20 cellular contexts compared by ENCODE assay signal in the genomic region with DNA sequence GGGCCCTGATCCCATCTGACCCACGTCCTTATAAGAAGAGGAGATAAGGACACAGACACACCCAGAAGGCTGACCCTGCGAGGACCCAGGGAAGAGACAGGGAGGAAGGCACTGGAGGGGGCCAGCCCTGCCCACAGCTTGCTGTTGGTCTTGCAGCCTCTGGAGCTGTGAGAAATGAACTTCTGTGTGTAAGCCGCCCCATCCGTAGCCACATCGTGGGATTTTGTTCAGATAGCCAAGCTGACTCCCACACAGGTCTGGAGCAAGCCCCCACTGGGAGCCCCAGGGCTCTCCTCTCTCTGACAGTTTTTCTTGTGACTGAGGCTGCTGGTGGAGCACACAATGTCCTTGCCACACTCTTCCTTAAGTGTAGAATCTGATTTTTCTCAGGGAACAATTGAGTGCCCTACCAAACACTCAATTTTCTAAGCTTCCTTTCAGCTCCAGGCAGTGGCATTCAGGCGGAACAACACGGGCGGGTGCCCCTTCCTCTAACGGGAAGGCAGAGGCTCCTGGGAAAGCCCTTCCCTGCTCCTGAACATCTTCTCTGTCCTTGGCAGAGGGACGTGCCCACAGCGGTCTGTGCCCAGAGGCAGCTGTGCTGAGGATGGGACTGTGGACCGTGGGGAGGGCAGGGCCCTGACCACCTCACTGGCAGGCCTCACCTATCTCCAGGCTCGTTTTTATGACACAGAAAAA.
DNase-seq lines count a peak whose midpoint lies in the region; ATAC-seq, FAIRE-seq and TF ChIP-seq lines count a peak whose summit lies in the region.
"Had no signal": no experiment of that assay in that cellular context is flagged by ENCODE, and none has a peak within 500 bp of the region (broad histone marks: within the 10 kb centered on the region; RNA-seq: fewer than 3 reads in every experiment).

No MANE protein-coding gene starts in this region.

- no peak for TF ChIP-seq CTCF in RWPE1 (conservative IDR thresholded peaks at IDR 0.05; ENCODE audit: low read depth)
- no peak for TF ChIP-seq CTCF in spleen (IDR thresholded peaks at IDR 0.05 in 8 of 11, conservative IDR thresholded peaks at IDR 0.05 in 3 of 11)
- no peak for TF ChIP-seq CTCF in lower leg skin (IDR thresholded peaks at IDR 0.05)

- intact Hi-C loops in spleen (cut with DNase I; ENCODE audit: low total_unique reads) (no loop called here), lower leg skin (cut with DNase I; ENCODE audit: low total_unique reads) (no loop called here)

- H3K27me3 ChIP-seq in BLaER1 (no peaks in the 10 kb centered on the region), spleen (replicated peaks in 1 of 7) (no peaks in the 10 kb centered on the region)
- H3K27me3 ChIP-seq: MG63 had no signal

- no peaks in the 10 kb centered on the region for H4K20me1 ChIP-seq in BLaER1

- 60 to 65% (median 64%) methylated on average over 13 of the region's 13 CpGs for WGBS in spleen, 5 donors
- 54 to 55% methylated on average over 13 of the region's 13 CpGs for WGBS in lower leg skin, 2 donors

- H3K9me3 ChIP-seq in BLaER1 (no peaks in the 10 kb centered on the region), spleen (no peaks in the 10 kb centered on the region)
- H3K9me3 ChIP-seq: MG63 had no signal

- H3K36me3 ChIP-seq in BLaER1 (no peaks in the 10 kb centered on the region), spleen (no peaks in the 10 kb centered on the region)
- H3K36me3 ChIP-seq: MG63 had no signal

- H3K4me1 ChIP-seq in BLaER1 = peaks cover 39% of the 10 kb centered on the region
- H3K4me1 ChIP-seq in spleen = no peaks in the 10 kb centered on the region

- H3K4me2 ChIP-seq in BLaER1 = peak overlapping the region; percentile 64
- H3K4me2 ChIP-seq: KMS-11 had no signal

- H3K4me3 ChIP-seq in BLaER1 (no peak overlapping the region), spleen (no peak overlapping the region), lower leg skin (ENCODE audit: low read depth, poor library complexity, severe bottlenecking) (no peak overlapping the region)
- H3K4me3 ChIP-seq: MG63 had no signal

- FAIRE-seq in GM12892 (lab: Jason Lieb, UNC) = no peak

- ATAC-seq in left lobe of liver (no peak), GM18517 (IDR thresholded peaks at IDR 0.05; ENCODE audit: unreplicated experiment) (no peak), SK-N-SH treated with all-trans-retinoic acid at 6 μM for 48 hours (no peak)
- ATAC-seq: Panc1 had no signal

- no peak overlapping the region for H3K9ac ChIP-seq in BLaER1
- H3K9ac ChIP-seq: KMS-11 had no signal

- no peak for TF ChIP-seq POLR2A in spleen (IDR thresholded peaks at IDR 0.05)
- TF ChIP-seq POLR2A in lower leg skin (IDR thresholded peaks at IDR 0.05) = no peak
- TF ChIP-seq POLR2A in GM12892 (IDR thresholded peaks at IDR 0.05; ENCODE audit: low read depth, low read length) = no peak

- CTCF ChIA-PET in RWPE1 (lab: Yijun Ruan, JAX) = no interaction called here

- DNase-seq in RWPE1 (ENCODE audit: low spot score) (no peak), left lobe of liver (ENCODE audit: low spot score) (peak; percentile 15), spleen (peak; percentile 55), lower leg skin (ENCODE audit: low spot score in 2 of 2) (no peak), GM12892 (ENCODE audit: insufficient read length) (no peak)
- DNase-seq: CD4-positive, alpha-beta memory T cell; DND-41; GDM1; MG63; NCI-H1092 treated with DMSO at 0.1 percent for 48 hours; NCI-H1694; NCI-H2107; NCI-H446 treated with DMSO at 0.1 percent for 48 hours; NCI-H748 treated with DMSO at 0.1 percent for 48 hours; SIG-M5 had no signal

- H3K27ac ChIP-seq in BLaER1 (no peak overlapping the region), RWPE1 (peak overlapping the region; percentile 35), spleen (no peak overlapping the region)
- H3K27ac ChIP-seq: KMS-11 had no signal

- POLR2A ChIA-PET in RWPE1 (lab: Yijun Ruan, JAX; ENCODE audit: low non-redundant PET) = no interaction called here

TF ChIP-seq in SK-N-SH treated with all-trans-retinoic acid at 6 μM for 48 hours, 23 proteins besides CTCF, POLR2A, EP300 and RAD21:
- TF ChIP-seq BACH2 (CRISPR knock-in tag; IDR thresholded peaks at IDR 0.05; ENCODE audit: borderline replicate concordance) (no peak), ZC3H10 (CRISPR knock-in tag; IDR thresholded peaks at IDR 0.05) (no peak), CSRNP3 (CRISPR knock-in tag; IDR thresholded peaks at IDR 0.05) (no peak), ZFP3 (CRISPR knock-in tag; IDR thresholded peaks at IDR 0.05) (no peak), ARNTL (CRISPR knock-in tag; IDR thresholded peaks at IDR 0.05; ENCODE audit: borderline replicate concordance, low read depth) (no peak), TCF4 (CRISPR knock-in tag; IDR thresholded peaks at IDR 0.05; ENCODE audit: borderline replicate concordance) (no peak), ZNF8 (CRISPR knock-in tag; IDR thresholded peaks at IDR 0.05) (no peak), PPARA (CRISPR knock-in tag; IDR thresholded peaks at IDR 0.05; ENCODE audit: borderline replicate concordance) (no peak)
- TF ChIP-seq, protein P1, sequence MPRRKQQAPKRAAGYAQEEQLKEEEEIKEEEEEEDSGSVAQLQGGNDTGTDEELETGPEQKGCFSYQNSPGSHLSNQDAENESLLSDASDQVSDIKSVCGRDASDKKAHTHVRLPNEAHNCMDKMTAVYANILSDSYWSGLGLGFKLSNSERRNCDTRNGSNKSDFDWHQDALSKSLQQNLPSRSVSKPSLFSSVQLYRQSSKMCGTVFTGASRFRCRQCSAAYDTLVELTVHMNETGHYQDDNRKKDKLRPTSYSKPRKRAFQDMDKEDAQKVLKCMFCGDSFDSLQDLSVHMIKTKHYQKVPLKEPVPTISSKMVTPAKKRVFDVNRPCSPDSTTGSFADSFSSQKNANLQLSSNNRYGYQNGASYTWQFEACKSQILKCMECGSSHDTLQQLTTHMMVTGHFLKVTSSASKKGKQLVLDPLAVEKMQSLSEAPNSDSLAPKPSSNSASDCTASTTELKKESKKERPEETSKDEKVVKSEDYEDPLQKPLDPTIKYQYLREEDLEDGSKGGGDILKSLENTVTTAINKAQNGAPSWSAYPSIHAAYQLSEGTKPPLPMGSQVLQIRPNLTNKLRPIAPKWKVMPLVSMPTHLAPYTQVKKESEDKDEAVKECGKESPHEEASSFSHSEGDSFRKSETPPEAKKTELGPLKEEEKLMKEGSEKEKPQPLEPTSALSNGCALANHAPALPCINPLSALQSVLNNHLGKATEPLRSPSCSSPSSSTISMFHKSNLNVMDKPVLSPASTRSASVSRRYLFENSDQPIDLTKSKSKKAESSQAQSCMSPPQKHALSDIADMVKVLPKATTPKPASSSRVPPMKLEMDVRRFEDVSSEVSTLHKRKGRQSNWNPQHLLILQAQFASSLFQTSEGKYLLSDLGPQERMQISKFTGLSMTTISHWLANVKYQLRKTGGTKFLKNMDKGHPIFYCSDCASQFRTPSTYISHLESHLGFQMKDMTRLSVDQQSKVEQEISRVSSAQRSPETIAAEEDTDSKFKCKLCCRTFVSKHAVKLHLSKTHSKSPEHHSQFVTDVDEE (CRISPR knock-in tag; IDR thresholded peaks at IDR 0.05) = no peak
- TF ChIP-seq, protein P2, sequence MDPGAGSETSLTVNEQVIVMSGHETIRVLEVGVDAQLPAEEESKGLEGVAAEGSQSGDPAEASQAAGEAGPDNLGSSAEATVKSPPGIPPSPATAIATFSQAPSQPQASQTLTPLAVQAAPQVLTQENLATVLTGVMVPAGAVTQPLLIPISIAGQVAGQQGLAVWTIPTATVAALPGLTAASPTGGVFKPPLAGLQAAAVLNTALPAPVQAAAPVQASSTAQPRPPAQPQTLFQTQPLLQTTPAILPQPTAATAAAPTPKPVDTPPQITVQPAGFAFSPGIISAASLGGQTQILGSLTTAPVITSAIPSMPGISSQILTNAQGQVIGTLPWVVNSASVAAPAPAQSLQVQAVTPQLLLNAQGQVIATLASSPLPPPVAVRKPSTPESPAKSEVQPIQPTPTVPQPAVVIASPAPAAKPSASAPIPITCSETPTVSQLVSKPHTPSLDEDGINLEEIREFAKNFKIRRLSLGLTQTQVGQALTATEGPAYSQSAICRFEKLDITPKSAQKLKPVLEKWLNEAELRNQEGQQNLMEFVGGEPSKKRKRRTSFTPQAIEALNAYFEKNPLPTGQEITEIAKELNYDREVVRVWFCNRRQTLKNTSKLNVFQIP (CRISPR knock-in tag; IDR thresholded peaks at IDR 0.05; ENCODE audit: borderline replicate concordance, low read depth) = no peak

Comparison
In these comparisons a context has a peak if more than half of its experiments do, and no peak if none do; other contexts are left out.
1. DNase-seq: peak in left lobe of liver (single experiment) and spleen (single experiment); none in RWPE1 (single experiment), lower leg skin (0 of 2) and GM12892 (single experiment).